ENCODE assay signal across 9 cellular contexts in the genomic region with DNA sequence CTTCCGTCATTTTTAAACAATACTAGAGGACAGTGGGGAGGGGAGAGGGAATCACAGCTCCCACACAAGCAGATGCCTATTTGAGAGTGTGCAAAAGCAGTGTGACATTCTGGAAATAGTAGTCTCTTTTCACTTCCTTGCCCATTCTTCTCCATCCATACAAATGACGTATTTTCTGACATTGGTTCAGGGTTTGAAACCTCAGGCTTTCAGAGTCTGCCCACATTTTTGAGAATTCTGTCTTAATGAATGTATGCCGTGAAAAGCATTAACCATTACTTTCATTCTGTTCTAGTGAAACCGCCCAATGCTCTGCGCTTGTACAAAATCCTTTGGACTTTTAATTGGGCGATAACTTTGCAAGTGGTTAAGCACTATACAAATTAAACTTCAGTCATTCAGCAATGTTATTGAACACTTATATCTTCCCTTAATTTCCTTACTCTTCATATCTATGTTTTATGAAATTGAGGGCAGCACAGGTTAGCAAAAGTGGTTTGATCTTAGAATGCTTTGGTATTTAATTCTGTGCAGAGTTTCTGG.
"Had no signal": no experiment of that assay in that cellular context is flagged by ENCODE, and none has a peak within 500 bp of the region (broad histone marks: within the 10 kb centered on the region; RNA-seq: fewer than 3 reads in every experiment).

No MANE protein-coding gene starts in this region.

- DNase-seq: H9, HCEC 1CT, IMR-90, KG1 had no signal

- FAIRE-seq: H1, H54, HTR-8/SVneo, K562 had no signal

- H3K4me2 ChIP-seq: GM23338 had no signal

- H3K27ac Mint-ChIP-seq: GM23338, H9 had no signal

- ATAC-seq: GM23338, K562 had no signal

- H3K4me3 Mint-ChIP-seq: GM23338, H9 had no signal

- H3K4me3 ChIP-seq: GM23338, K562 had no signal

- H2AFZ ChIP-seq: GM23338 had no signal

- H3K9me3 Mint-ChIP-seq: GM23338 had no signal
